In genomic region chr20:62430871-62431447, GRCh38 we compare ENCODE assay signal across 1 cellular context.
TF ChIP-seq lines count a peak whose summit lies in the region.

No MANE protein-coding gene starts in this region.

TF ChIP-seq in H1, 55 proteins besides CTCF, POLR2A, EP300 and RAD21:
- no peak for TF ChIP-seq CBX5 (IDR thresholded peaks at IDR 0.05; ENCODE audit: low read depth, low read length)
- TF ChIP-seq SP2 (IDR thresholded peaks at IDR 0.05; ENCODE audit: low read length), result no peak
- no peak for TF ChIP-seq SIX5 (IDR thresholded peaks at IDR 0.05; ENCODE audit: low read depth, low read length)
- no peak for TF ChIP-seq SUZ12 (IDR thresholded peaks at IDR 0.05; ENCODE audit: low read length)
